Comparison of ENCODE assay signal across 1 cellular context in genomic region chr19:45994456-45994988, GRCh38.
TF ChIP-seq lines count a peak whose summit lies in the region.

No MANE protein-coding gene starts in this region.

TF ChIP-seq in K562, 482 proteins besides CTCF, POLR2A, EP300 and RAD21:
- TF ChIP-seq ZNF175 (CRISPR knock-in tag; IDR thresholded peaks at IDR 0.05; ENCODE audit: low read depth): no peak
- no peak for TF ChIP-seq ATF6 (CRISPR knock-in tag; IDR thresholded peaks at IDR 0.05)
- no peak for TF ChIP-seq ZNF583 (CRISPR knock-in tag; IDR thresholded peaks at IDR 0.05)
- TF ChIP-seq CHD4 (IDR thresholded peaks at IDR 0.05; ENCODE audit: insufficient read depth, insufficient replicate concordance, low read depth, low read length, poor library complexity, severe bottlenecking): peak; percentile 44
- no peak for TF ChIP-seq ZNF639 (CRISPR knock-in tag; conservative IDR thresholded peaks at IDR 0.05 in 1 of 2, IDR thresholded peaks at IDR 0.05 in 1 of 2)
- peak in 1 of 2 experiments; percentile 15; a peak in 1 of 4 replicates for TF ChIP-seq KDM1A (IDR thresholded peaks at IDR 0.05)
- peak; percentile 73 for TF ChIP-seq CEBPB (tag; IDR thresholded peaks at IDR 0.05)
- TF ChIP-seq BCOR (IDR thresholded peaks at IDR 0.05): peak; percentile 90
- TF ChIP-seq C11orf30 (IDR thresholded peaks at IDR 0.05; ENCODE audit: low read depth): no peak
- no peak for TF ChIP-seq ZNF764 (CRISPR knock-in tag; IDR thresholded peaks at IDR 0.05; ENCODE audit: low read depth)
- TF ChIP-seq TOE1 (IDR thresholded peaks at IDR 0.05; ENCODE audit: borderline replicate concordance): 0 out of 2 replicates have a peak, but pooled peaks have one; percentile 13
- TF ChIP-seq TOE1 (CRISPR knock-in tag; IDR thresholded peaks at IDR 0.05; ENCODE audit: borderline replicate concordance, low read depth): no peak
- no peak for TF ChIP-seq FOXA3 (CRISPR knock-in tag; conservative IDR thresholded peaks at IDR 0.05 in 1 of 2, IDR thresholded peaks at IDR 0.05 in 1 of 2)
- peak in 1 of 2 experiments; percentile 47 for TF ChIP-seq AFF1 (IDR thresholded peaks at IDR 0.05; ENCODE audit: low read depth in 1 of 2, partially characterized antibody in 2 of 2)
- TF ChIP-seq NKRF (IDR thresholded peaks at IDR 0.05; ENCODE audit: borderline replicate concordance): peak; percentile 71; the same call in 1 of the 2 replicates
- peak; percentile 46 for TF ChIP-seq ZFP36 (IDR thresholded peaks at IDR 0.05; ENCODE audit: low read depth, low read length, partially characterized antibody)
- TF ChIP-seq ZNF766 (CRISPR knock-in tag; conservative IDR thresholded peaks at IDR 0.05): no peak
- TF ChIP-seq PRDM10 (IDR thresholded peaks at IDR 0.05; ENCODE audit: partially characterized antibody): peak; percentile 40
- peak; percentile 92 for TF ChIP-seq ZNF512 (tag; IDR thresholded peaks at IDR 0.05)
- no peak for TF ChIP-seq NR0B1 (IDR thresholded peaks at IDR 0.05; ENCODE audit: partially characterized antibody)
- peak; percentile 62; the same call in 1 of the 2 replicates for TF ChIP-seq HDAC2 (IDR thresholded peaks at IDR 0.05)
- no peak for TF ChIP-seq CCNT2 (IDR thresholded peaks at IDR 0.05; ENCODE audit: borderline replicate concordance, extremely low read depth, insufficient read length, low read depth, low read length)
- TF ChIP-seq MTA1 (IDR thresholded peaks at IDR 0.05; ENCODE audit: borderline replicate concordance): no peak
- peak; percentile 8; the same call in 1 of the 2 replicates for TF ChIP-seq ARID1B (IDR thresholded peaks at IDR 0.05)
- 0 out of 2 replicates have a peak, but pooled peaks have one; percentile 30 for TF ChIP-seq HINFP (tag; conservative IDR thresholded peaks at IDR 0.05; ENCODE audit: low read depth)
- no peak for TF ChIP-seq CEBPG (CRISPR knock-in tag; IDR thresholded peaks at IDR 0.05)
- TF ChIP-seq CEBPG (tag; conservative IDR thresholded peaks at IDR 0.05 in 1 of 2, IDR thresholded peaks at IDR 0.05 in 1 of 2): peak in 1 of 2 experiments; percentile 27; a peak in 1 of 4 replicates
- no peak for TF ChIP-seq ZNF785 (CRISPR knock-in tag; IDR thresholded peaks at IDR 0.05)
- no peak for TF ChIP-seq BHLHE40 (IDR thresholded peaks at IDR 0.05; ENCODE audit: low read length)
- peak; percentile 27; the same call in 1 of the 2 replicates for TF ChIP-seq NBN (IDR thresholded peaks at IDR 0.05; ENCODE audit: low read depth)
- no peak for TF ChIP-seq DLX4 (CRISPR knock-in tag; IDR thresholded peaks at IDR 0.05)
TF ChIP-seq in K562: peak in this region for 15.
